2 cellular contexts compared by ENCODE assay signal in genomic region chr1:75673399-75673798, GRCh38.
TF ChIP-seq lines count a peak whose summit lies in the region.

No MANE protein-coding gene starts in this region.

TF ChIP-seq in GM23338, 12 proteins besides CTCF, POLR2A, EP300 and RAD21:
- TF ChIP-seq JUNB (IDR thresholded peaks at IDR 0.05; ENCODE audit: unreplicated experiment), result no peak
- no peak for TF ChIP-seq REST (IDR thresholded peaks at IDR 0.05; ENCODE audit: unreplicated experiment)
- TF ChIP-seq POLR2AphosphoS5 (IDR thresholded peaks at IDR 0.05; ENCODE audit: low read depth), result no peak
- no peak for TF ChIP-seq ZNF114 (CRISPR knock-in tag; IDR thresholded peaks at IDR 0.05)
- TF ChIP-seq STAT1 (IDR thresholded peaks at IDR 0.05; ENCODE audit: unreplicated experiment), result no peak
- no peak for TF ChIP-seq CREB1 (CRISPR knock-in tag; IDR thresholded peaks at IDR 0.05; ENCODE audit: low read depth)
- no peak for TF ChIP-seq EZH2phosphoT487 (IDR thresholded peaks at IDR 0.05; ENCODE audit: unreplicated experiment)
- TF ChIP-seq EZH2 (IDR thresholded peaks at IDR 0.05; ENCODE audit: low read depth, unreplicated experiment), result no peak
- no peak for TF ChIP-seq ETS1 (IDR thresholded peaks at IDR 0.05)
- TF ChIP-seq ZNF331 (CRISPR knock-in tag; IDR thresholded peaks at IDR 0.05; ENCODE audit: low read depth), result no peak

TF ChIP-seq in GM12891, 5 proteins besides CTCF, POLR2A, EP300 and RAD21:
- TF ChIP-seq PAX5 (IDR thresholded peaks at IDR 0.05; ENCODE audit: insufficient read depth, low read length, severe bottlenecking), result no peak
- TF ChIP-seq SPI1 (IDR thresholded peaks at IDR 0.05; ENCODE audit: low read depth, low read length), result no peak
- no peak for TF ChIP-seq POU2F2 (IDR thresholded peaks at IDR 0.05; ENCODE audit: low read depth, low read length)
- TF ChIP-seq TAF1 (IDR thresholded peaks at IDR 0.05; ENCODE audit: low read depth, low read length), result no peak
- TF ChIP-seq POLR2AphosphoS5 (IDR thresholded peaks at IDR 0.05; ENCODE audit: low read depth, low read length), result no peak
